12 cellular contexts compared by ENCODE assay signal in the genomic region with DNA sequence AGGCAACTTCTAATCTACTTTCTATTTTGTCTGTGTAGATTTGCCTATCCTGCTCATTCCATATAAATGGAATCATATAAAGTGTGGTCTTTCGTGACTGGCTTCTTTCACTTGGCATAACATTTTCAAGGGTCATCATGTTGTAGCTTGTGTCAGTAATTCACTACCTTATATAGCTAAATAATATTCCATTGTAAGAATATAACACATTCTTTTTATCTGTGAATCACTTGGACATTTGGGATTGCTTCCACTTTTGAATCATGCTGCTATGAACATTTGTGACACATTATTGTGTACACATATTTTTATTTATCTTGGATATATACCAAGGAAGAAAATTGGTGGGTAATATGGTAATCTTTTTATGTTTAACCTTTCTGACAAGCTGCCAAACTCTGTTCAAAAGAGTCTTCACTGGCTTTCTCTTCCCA.
A peak's percentile ranks its signal among the peaks of the same experiment; 100 is the strongest.
DNase-seq lines count a peak whose midpoint lies in the region; ATAC-seq and TF ChIP-seq lines count a peak whose summit lies in the region.
"Had no signal": no experiment of that assay in that cellular context is flagged by ENCODE, and none has a peak within 500 bp of the region (broad histone marks: within the 10 kb centered on the region; RNA-seq: fewer than 3 reads in every experiment).

No MANE protein-coding gene starts in this region.

- peaks cover 26% of the 10 kb centered on the region for H3K4me1 ChIP-seq in SJSA1 (replicated peaks)
- H3K4me1 ChIP-seq: psoas muscle, upper lobe of right lung had no signal

- H3K4me3 ChIP-seq in AG04450 (ENCODE audit: low read depth, low read length): no peak overlapping the region
- no peak overlapping the region for H3K4me3 ChIP-seq in SJSA1
- H3K4me3 ChIP-seq: psoas muscle, upper lobe of right lung had no signal

- TF ChIP-seq CTCF in AG04450 (IDR thresholded peaks at IDR 0.05; ENCODE audit: low read depth, low read length): no peak
- no peak for TF ChIP-seq CTCF in GM10248 (IDR thresholded peaks at IDR 0.05; ENCODE audit: control extremely low read depth, extremely low read depth, low read depth, missing control alignments)

- H3K27me3 ChIP-seq in AG04450 (ENCODE audit: control insufficient read depth, insufficient read depth, low read length): no peaks in the 10 kb centered on the region
- H3K27me3 ChIP-seq in SJSA1 (replicated peaks): no peaks in the 10 kb centered on the region
- H3K27me3 ChIP-seq: upper lobe of right lung had no signal

- H3K9me3 ChIP-seq in AG04450 (ENCODE audit: control insufficient read depth, insufficient read depth, low read length): no peaks in the 10 kb centered on the region
- H3K9me3 ChIP-seq in SJSA1 (replicated peaks): no peaks in the 10 kb centered on the region
- H3K9me3 ChIP-seq: psoas muscle, upper lobe of right lung had no signal

- in situ Hi-C loops in G401 (cut with HindIII; ENCODE audit: low sequenced_read_pairs): no loop called here

- no peak for ATAC-seq in HG03135 (IDR thresholded peaks at IDR 0.05; ENCODE audit: unreplicated experiment)
- ATAC-seq: psoas muscle, upper lobe of right lung had no signal

- CTCF ChIA-PET in AG04450 (lab: Charles Lee) (no interaction called here), GM10248 (lab: Yijun Ruan, JAX) (interaction anchor here (0.6 kb wide), 1 partner anchor 11 kb away, joined by 3 read pairs; no protein-coding TSS in a partner anchor)

- DNase-seq in AG04450 (ENCODE audit: low read depth, low spot score) (peak; percentile 6), M059J (ENCODE audit: low read depth) (peak; percentile 78), SJSA1 (ENCODE audit: low read depth in 1 of 2, low spot score in 2 of 2) (peak in 1 of 2 experiments; percentile 61), fibroblast of peridontal ligament (ENCODE audit: extremely low read depth) (peak; percentile 74), G401 (ENCODE audit: low spot score) (no peak), GM10248 (ENCODE audit: extremely low spot score) (no peak)
- no peak for DNase-seq in activated CD4-positive, alpha-beta T cell treated with anti-CD3 and anti-CD28 coated beads, Interleukin-2, amount 50 U/mL, for 1 hour
- DNase-seq: psoas muscle; stimulated activated CD4-positive, alpha-beta T cell treated with anti-CD3 and anti-CD28 coated beads, Interleukin-2, amount 100 ng/mL, for 24 hours; upper lobe of right lung had no signal

- no peak overlapping the region for H3K27ac ChIP-seq in AG04450 (ENCODE audit: low read depth, low read length)
- peak overlapping the region; percentile 59 for H3K27ac ChIP-seq in SJSA1
- H3K27ac ChIP-seq: HL-60, psoas muscle, upper lobe of right lung had no signal

- POLR2A ChIA-PET in AG04450 (lab: Yijun Ruan, JAX): no interaction called here
- POLR2A ChIA-PET in GM10248 (lab: Yijun Ruan, JAX): no interaction called here

- H3K36me3 ChIP-seq in SJSA1: no peaks in the 10 kb centered on the region
- H3K36me3 ChIP-seq: upper lobe of right lung had no signal

Comparison
In these comparisons a context has a peak if more than half of its experiments do, and no peak if none do; other contexts are left out.
1. DNase-seq: peak in AG04450 (single experiment), M059J (single experiment) and fibroblast of peridontal ligament (single experiment); none in activated CD4-positive, alpha-beta T cell treated with anti-CD3 and anti-CD28 coated beads, Interleukin-2, amount 50 U/mL, for 1 hour (single experiment), G401 (single experiment) and GM10248 (single experiment).